Comparison of ENCODE assay signal across 1 cellular context in the genomic region with DNA sequence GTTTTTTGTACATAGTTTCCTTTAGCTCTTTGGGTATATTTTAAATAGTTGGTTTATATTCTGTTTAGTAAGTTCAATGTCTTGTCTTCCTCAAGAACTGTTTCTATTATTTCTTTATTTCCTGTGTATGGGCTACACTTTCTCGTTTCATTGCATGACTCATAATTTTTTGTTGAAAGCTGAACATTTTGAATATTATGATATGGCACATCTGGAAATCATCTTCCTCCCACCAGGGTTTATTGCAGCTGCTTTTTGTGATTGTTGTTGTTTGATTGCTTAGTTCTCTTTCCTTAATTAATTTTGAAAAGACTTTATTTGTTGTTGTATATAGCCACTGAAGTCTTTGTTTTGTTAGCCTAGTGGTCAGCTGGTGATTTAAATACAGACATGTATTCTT.
TF ChIP-seq lines count a peak whose summit lies in the region.

No MANE protein-coding gene starts in this region.

TF ChIP-seq in GM12878, 131 proteins besides CTCF, POLR2A, EP300 and RAD21 (continued from another document):
- TF ChIP-seq ASH2L (IDR thresholded peaks at IDR 0.05; ENCODE audit: borderline replicate concordance, low read depth) (no peak), JUNB (IDR thresholded peaks at IDR 0.05) (no peak), CHD1 (IDR thresholded peaks at IDR 0.05; ENCODE audit: low read depth, low read length) (no peak), POLR2AphosphoS5 (IDR thresholded peaks at IDR 0.05; ENCODE audit: low read length) (no peak), PML (IDR thresholded peaks at IDR 0.05; ENCODE audit: low read length) (no peak), SMAD1 (IDR thresholded peaks at IDR 0.05; ENCODE audit: low read depth, partially characterized antibody) (no peak), ZNF622 (IDR thresholded peaks at IDR 0.05) (no peak), ZNF217 (IDR thresholded peaks at IDR 0.05) (no peak), PAX5 (IDR thresholded peaks at IDR 0.05; ENCODE audit: borderline replicate concordance, low read depth, low read length) (no peak), MTA2 (IDR thresholded peaks at IDR 0.05; ENCODE audit: low read depth) (no peak), LARP7 (IDR thresholded peaks at IDR 0.05) (no peak), RBBP5 (conservative IDR thresholded peaks at IDR 0.05) (no peak), SUZ12 (IDR thresholded peaks at IDR 0.05; ENCODE audit: unreplicated experiment) (no peak)
- TF ChIP-seq, protein P1, sequence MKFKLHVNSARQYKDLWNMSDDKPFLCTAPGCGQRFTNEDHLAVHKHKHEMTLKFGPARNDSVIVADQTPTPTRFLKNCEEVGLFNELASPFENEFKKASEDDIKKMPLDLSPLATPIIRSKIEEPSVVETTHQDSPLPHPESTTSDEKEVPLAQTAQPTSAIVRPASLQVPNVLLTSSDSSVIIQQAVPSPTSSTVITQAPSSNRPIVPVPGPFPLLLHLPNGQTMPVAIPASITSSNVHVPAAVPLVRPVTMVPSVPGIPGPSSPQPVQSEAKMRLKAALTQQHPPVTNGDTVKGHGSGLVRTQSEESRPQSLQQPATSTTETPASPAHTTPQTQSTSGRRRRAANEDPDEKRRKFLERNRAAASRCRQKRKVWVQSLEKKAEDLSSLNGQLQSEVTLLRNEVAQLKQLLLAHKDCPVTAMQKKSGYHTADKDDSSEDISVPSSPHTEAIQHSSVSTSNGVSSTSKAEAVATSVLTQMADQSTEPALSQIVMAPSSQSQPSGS (IDR thresholded peaks at IDR 0.05; ENCODE audit: low read length) = no peak
- TF ChIP-seq, protein P2, sequence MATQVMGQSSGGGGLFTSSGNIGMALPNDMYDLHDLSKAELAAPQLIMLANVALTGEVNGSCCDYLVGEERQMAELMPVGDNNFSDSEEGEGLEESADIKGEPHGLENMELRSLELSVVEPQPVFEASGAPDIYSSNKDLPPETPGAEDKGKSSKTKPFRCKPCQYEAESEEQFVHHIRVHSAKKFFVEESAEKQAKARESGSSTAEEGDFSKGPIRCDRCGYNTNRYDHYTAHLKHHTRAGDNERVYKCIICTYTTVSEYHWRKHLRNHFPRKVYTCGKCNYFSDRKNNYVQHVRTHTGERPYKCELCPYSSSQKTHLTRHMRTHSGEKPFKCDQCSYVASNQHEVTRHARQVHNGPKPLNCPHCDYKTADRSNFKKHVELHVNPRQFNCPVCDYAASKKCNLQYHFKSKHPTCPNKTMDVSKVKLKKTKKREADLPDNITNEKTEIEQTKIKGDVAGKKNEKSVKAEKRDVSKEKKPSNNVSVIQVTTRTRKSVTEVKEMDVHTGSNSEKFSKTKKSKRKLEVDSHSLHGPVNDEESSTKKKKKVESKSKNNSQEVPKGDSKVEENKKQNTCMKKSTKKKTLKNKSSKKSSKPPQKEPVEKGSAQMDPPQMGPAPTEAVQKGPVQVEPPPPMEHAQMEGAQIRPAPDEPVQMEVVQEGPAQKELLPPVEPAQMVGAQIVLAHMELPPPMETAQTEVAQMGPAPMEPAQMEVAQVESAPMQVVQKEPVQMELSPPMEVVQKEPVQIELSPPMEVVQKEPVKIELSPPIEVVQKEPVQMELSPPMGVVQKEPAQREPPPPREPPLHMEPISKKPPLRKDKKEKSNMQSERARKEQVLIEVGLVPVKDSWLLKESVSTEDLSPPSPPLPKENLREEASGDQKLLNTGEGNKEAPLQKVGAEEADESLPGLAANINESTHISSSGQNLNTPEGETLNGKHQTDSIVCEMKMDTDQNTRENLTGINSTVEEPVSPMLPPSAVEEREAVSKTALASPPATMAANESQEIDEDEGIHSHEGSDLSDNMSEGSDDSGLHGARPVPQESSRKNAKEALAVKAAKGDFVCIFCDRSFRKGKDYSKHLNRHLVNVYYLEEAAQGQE (IDR thresholded peaks at IDR 0.05; ENCODE audit: low read depth, low read length) = no peak
- TF ChIP-seq, protein P3, sequence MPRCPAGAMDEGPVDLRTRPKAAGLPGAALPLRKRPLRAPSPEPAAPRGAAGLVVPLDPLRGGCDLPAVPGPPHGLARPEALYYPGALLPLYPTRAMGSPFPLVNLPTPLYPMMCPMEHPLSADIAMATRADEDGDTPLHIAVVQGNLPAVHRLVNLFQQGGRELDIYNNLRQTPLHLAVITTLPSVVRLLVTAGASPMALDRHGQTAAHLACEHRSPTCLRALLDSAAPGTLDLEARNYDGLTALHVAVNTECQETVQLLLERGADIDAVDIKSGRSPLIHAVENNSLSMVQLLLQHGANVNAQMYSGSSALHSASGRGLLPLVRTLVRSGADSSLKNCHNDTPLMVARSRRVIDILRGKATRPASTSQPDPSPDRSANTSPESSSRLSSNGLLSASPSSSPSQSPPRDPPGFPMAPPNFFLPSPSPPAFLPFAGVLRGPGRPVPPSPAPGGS (IDR thresholded peaks at IDR 0.05; ENCODE audit: borderline replicate concordance, insufficient read depth, low read depth, low read length, poor library complexity, severe bottlenecking) = no peak
TF ChIP-seq in GM12878: peak in this region for 0.
